Comparison of ENCODE assay signal across 22 cellular contexts in genomic region chr3:153753035-153753434, GRCh38.
"Had no signal": no experiment of that assay in that cellular context is flagged by ENCODE, and none has a peak within 500 bp of the region (broad histone marks: within the 10 kb centered on the region; RNA-seq: fewer than 3 reads in every experiment).

No MANE protein-coding gene starts in this region.

- DNase-seq: activated CD4-positive, alpha-beta T cell treated with anti-CD3 and anti-CD28 coated beads for 48 hours; activated CD4-positive, alpha-beta T cell treated with anti-CD3 and anti-CD28 coated beads, Interleukin-2, amount 50 U/mL, for 4 hours; activated CD4-positive, CD25-positive, alpha-beta regulatory T cell treated with anti-CD3 and anti-CD28 coated beads, Interleukin-2, amount 50 U/mL, for 72 hours; activated CD8-positive, alpha-beta memory T cell treated with anti-CD3 and anti-CD28 coated beads, Interleukin-2, amount 50 U/mL, for 48 hours; activated CD8-positive, alpha-beta T cell treated with anti-CD3 and anti-CD28 coated beads, Interleukin-2, amount 10 ng/mL, durations not matched to agents 7 days and 5 days; activated naive CD4-positive, alpha-beta T cell treated with anti-CD3 and anti-CD28 coated beads, Interleukin-2, amount 50 U/mL, for 16 hours; activated naive CD8-positive, alpha-beta T cell treated with anti-CD3 and anti-CD28 coated beads, Interleukin-2, amount 10 ng/mL, durations not matched to agents 7 days and 5 days; activated T-cell treated with anti-CD3 and anti-CD28 coated beads, Interleukin-2, amount 50 U/mL, for 1 hour; aorta; KG1; NCI-H1048; NCI-H1417 treated with DMSO at 0.1 percent for 48 hours; NCI-H1694; NCI-H345; NCI-H510A; NCI-H526 treated with DMSO at 0.1 percent for 48 hours; NK-92 treated with Interleukin-12 subunit alpha and Interleukin-12 subunit beta, amount 100 ng/mL, for 24 hours had no signal

- H3K27ac ChIP-seq: breast epithelium, SJSA1 had no signal

- H3K4me1 Mint-ChIP-seq: activated naive CD8-positive, alpha-beta T cell treated with anti-CD3 and anti-CD28 coated beads, Interleukin-2, amount 10 ng/mL, durations not matched to agents 7 days and 5 days; WTC11 had no signal

- H3K27me3 ChIP-seq: breast epithelium, SJSA1 had no signal

- H3K9me3 Mint-ChIP-seq: WTC11 had no signal

- H3K4me1 ChIP-seq: breast epithelium, SJSA1 had no signal

- H3K9me3 ChIP-seq: breast epithelium, SJSA1 had no signal

- H3K27ac Mint-ChIP-seq: activated CD8-positive, alpha-beta T cell treated with anti-CD3 and anti-CD28 coated beads, Interleukin-2, amount 10 ng/mL, durations not matched to agents 7 days and 5 days; activated naive CD8-positive, alpha-beta T cell treated with anti-CD3 and anti-CD28 coated beads, Interleukin-2, amount 10 ng/mL, durations not matched to agents 7 days and 5 days; T-helper 1 cell treated with Interleukin-12 subunit alpha and Interleukin-12 subunit beta and Interleukin-4 antibody, amounts not matched to agents 30 μg/mL and 1 μg/mL, for 36 hours; WTC11 had no signal

- H3K4me3 ChIP-seq: breast epithelium, SJSA1 had no signal

- ATAC-seq: activated CD8-positive, alpha-beta T cell treated with anti-CD3 and anti-CD28 coated beads, Interleukin-2, amount 10 ng/mL, durations not matched to agents 7 days and 5 days; SK-N-SH treated with all-trans-retinoic acid at 6 μM for 48 hours; WTC11 had no signal

- H3K36me3 Mint-ChIP-seq: activated naive CD8-positive, alpha-beta T cell treated with anti-CD3 and anti-CD28 coated beads, Interleukin-2, amount 10 ng/mL, durations not matched to agents 7 days and 5 days; WTC11 had no signal

- H3K36me3 ChIP-seq: breast epithelium, SJSA1 had no signal

- H3K4me3 Mint-ChIP-seq: activated CD8-positive, alpha-beta T cell treated with anti-CD3 and anti-CD28 coated beads, Interleukin-2, amount 10 ng/mL, durations not matched to agents 7 days and 5 days; activated naive CD8-positive, alpha-beta T cell treated with anti-CD3 and anti-CD28 coated beads, Interleukin-2, amount 10 ng/mL, durations not matched to agents 7 days and 5 days; T-helper 1 cell treated with Interleukin-12 subunit alpha and Interleukin-12 subunit beta and Interleukin-4 antibody, amounts not matched to agents 30 μg/mL and 1 μg/mL, for 36 hours; WTC11 had no signal
